Comparison of ENCODE assay signal across 25 cellular contexts in genomic region chrX:109873983-109874382, GRCh38.
"Had no signal": no experiment of that assay in that cellular context is flagged by ENCODE, and none has a peak within 500 bp of the region (broad histone marks: within the 10 kb centered on the region; RNA-seq: fewer than 3 reads in every experiment).

No MANE protein-coding gene starts in this region.

- H3K27ac ChIP-seq: ascending aorta, body of pancreas, Peyer's patch had no signal

- H3K27me3 ChIP-seq: ascending aorta, body of pancreas, Peyer's patch had no signal

- H3K4me1 ChIP-seq: ascending aorta, Peyer's patch had no signal

- H3K4me3 ChIP-seq: ascending aorta, body of pancreas, Peyer's patch had no signal

- DNase-seq: activated CD4-positive, alpha-beta memory T cell treated with anti-CD3 and anti-CD28 coated beads for 36 hours; activated CD4-positive, alpha-beta T cell treated with anti-CD3 and anti-CD28 coated beads for 1 hour; activated CD4-positive, alpha-beta T cell treated with anti-CD3 and anti-CD28 coated beads, Interleukin-2, amount 10 ng/mL, durations not matched to agents 24 days and 14 days; activated CD8-positive, alpha-beta memory T cell treated with anti-CD3 and anti-CD28 coated beads for 24 hours; activated effector memory CD4-positive, alpha-beta T cell treated with anti-CD3 and anti-CD28 coated beads, Interleukin-2, amount 50 U/mL, for 16 hours; activated naive CD4-positive, alpha-beta T cell treated with Interleukin-2 at 50 U/mL for 16 hours; activated naive CD8-positive, alpha-beta T cell treated with anti-CD3 and anti-CD28 coated beads, Interleukin-2, amount 50 U/mL, for 24 hours; activated T-cell treated with anti-CD3 and anti-CD28 coated beads, Interleukin-2, amount 50 U/mL, for 4 hours; amniotic stem cell; body of pancreas; KG1; NCI-H1092; NCI-H1417 treated with DMSO at 0.1 percent for 48 hours; NCI-H1694 treated with DMSO at 0.1 percent for 48 hours; NCI-H2029 treated with DMSO at 0.1 percent for 48 hours; NCI-H345; NCI-H510A; NCI-H526 treated with DMSO at 0.1 percent for 48 hours; NCI-H82; OCI-M1; Peyer's patch; SIG-M5; T-helper 17 cell; T-helper 9 cell had no signal

- H3K9me3 ChIP-seq: ascending aorta, body of pancreas, Peyer's patch had no signal

- H3K36me3 ChIP-seq: ascending aorta, Peyer's patch had no signal
